In genomic region chr2:169507698-169508097, GRCh38 we compare ENCODE assay signal across 12 cellular contexts. TPM values are rescaled to one million over a fixed set of nuclear protein-coding genes. Genes with fewer than 3 reads are reported as not detected.
DNase-seq lines count a peak whose midpoint lies in the region; ATAC-seq and TF ChIP-seq lines count a peak whose summit lies in the region.
"Had no signal": no experiment of that assay in that cellular context is flagged by ENCODE, and none has a peak within 500 bp of the region (broad histone marks: within the 10 kb centered on the region; RNA-seq: fewer than 3 reads in every experiment).

No MANE protein-coding gene starts in this region.

- DNase-seq in activated CD8-positive, alpha-beta T cell treated with anti-CD3 and anti-CD28 coated beads for 36 hours: no peak
- no peak for DNase-seq in activated CD8-positive, alpha-beta T cell treated with anti-CD3 and anti-CD28 coated beads, Interleukin-2, amount 10 ng/mL, durations not matched to agents 7 days and 5 days
- DNase-seq in NCI-H774 (lab: John Stamatoyannopoulos, UW): peak; percentile 78
- peak; percentile 61 to 85 for DNase-seq in fibroblast of lung (ENCODE audit: low read depth in 2 of 2)
- no peak for DNase-seq in type B pancreatic cell (ENCODE audit: extremely low spot score, unreplicated experiment)
- no peak for DNase-seq in activated T-cell treated with anti-CD3 and anti-CD28 coated beads for 4 hours
- no peak for DNase-seq in MG63
- DNase-seq: activated naive CD4-positive, alpha-beta T cell treated with anti-CD3 and anti-CD28 coated beads, Interleukin-2, amount 10 ng/mL, durations not matched to agents 7 days and 5 days; CD8-positive, alpha-beta T cell; spleen; transverse colon had no signal

- H3K4me1 ChIP-seq in fibroblast of lung (ENCODE audit: control insufficient read depth, extremely low read depth, insufficient read depth, low read length): peaks cover 6% of the 10 kb centered on the region
- H3K4me1 ChIP-seq: spleen had no signal

- H3K9me3 Mint-ChIP-seq in activated CD8-positive, alpha-beta T cell treated with anti-CD3 and anti-CD28 coated beads for 36 hours: no peaks in the 10 kb centered on the region
- H3K9me3 Mint-ChIP-seq in activated CD8-positive, alpha-beta T cell treated with anti-CD3 and anti-CD28 coated beads, Interleukin-2, amount 10 ng/mL, durations not matched to agents 7 days and 5 days (ENCODE audit: insufficient read depth): no peaks in the 10 kb centered on the region
- peaks cover 4% of the 10 kb centered on the region for H3K9me3 Mint-ChIP-seq in type B pancreatic cell
- H3K9me3 Mint-ChIP-seq: activated naive CD4-positive, alpha-beta T cell treated with anti-CD3 and anti-CD28 coated beads, Interleukin-2, amount 10 ng/mL, durations not matched to agents 7 days and 5 days; CD8-positive, alpha-beta T cell had no signal

- no peak overlapping the region for H3K4me3 Mint-ChIP-seq in activated CD8-positive, alpha-beta T cell treated with anti-CD3 and anti-CD28 coated beads for 36 hours
- H3K4me3 Mint-ChIP-seq in activated CD8-positive, alpha-beta T cell treated with anti-CD3 and anti-CD28 coated beads, Interleukin-2, amount 10 ng/mL, durations not matched to agents 7 days and 5 days: no peak overlapping the region
- H3K4me3 Mint-ChIP-seq in type B pancreatic cell: no peak overlapping the region
- H3K4me3 Mint-ChIP-seq: activated naive CD4-positive, alpha-beta T cell treated with anti-CD3 and anti-CD28 coated beads, Interleukin-2, amount 10 ng/mL, durations not matched to agents 7 days and 5 days; CD8-positive, alpha-beta T cell had no signal

- H2AFZ ChIP-seq in fibroblast of lung (ENCODE audit: low read length): no peak overlapping the region

- H3K4me3 ChIP-seq in fibroblast of lung (replicated peaks in 1 of 4; ENCODE audit: control extremely low read depth in 1 of 4, insufficient read depth in 1 of 4, low read depth in 3 of 4, low read length in 4 of 4) (no peak overlapping the region), MG63 (no peak overlapping the region)
- H3K4me3 ChIP-seq: spleen, transverse colon had no signal

- ATAC-seq in activated CD8-positive, alpha-beta T cell treated with anti-CD3 and anti-CD28 coated beads for 36 hours: peak; percentile 56
- no peak for ATAC-seq in activated CD8-positive, alpha-beta T cell treated with anti-CD3 and anti-CD28 coated beads, Interleukin-2, amount 10 ng/mL, durations not matched to agents 7 days and 5 days
- no peak for ATAC-seq in HG02973 (IDR thresholded peaks at IDR 0.05; ENCODE audit: unreplicated experiment)
- ATAC-seq: CD8-positive, alpha-beta T cell had no signal

- no peak overlapping the region for H3K27ac ChIP-seq in fibroblast of lung (ENCODE audit: insufficient read depth, low read length)
- H3K27ac ChIP-seq: spleen, transverse colon had no signal

- H3K27me3 Mint-ChIP-seq in activated CD8-positive, alpha-beta T cell treated with anti-CD3 and anti-CD28 coated beads for 36 hours: no peaks in the 10 kb centered on the region
- H3K27me3 Mint-ChIP-seq in activated CD8-positive, alpha-beta T cell treated with anti-CD3 and anti-CD28 coated beads, Interleukin-2, amount 10 ng/mL, durations not matched to agents 7 days and 5 days (ENCODE audit: low read depth): peaks cover 2% of the 10 kb centered on the region
- no peaks in the 10 kb centered on the region for H3K27me3 Mint-ChIP-seq in type B pancreatic cell
- H3K27me3 Mint-ChIP-seq: activated naive CD4-positive, alpha-beta T cell treated with anti-CD3 and anti-CD28 coated beads, Interleukin-2, amount 10 ng/mL, durations not matched to agents 7 days and 5 days had no signal

- no peaks in the 10 kb centered on the region for H3K27me3 ChIP-seq in fibroblast of lung (ENCODE audit: control insufficient read depth, insufficient read depth, low read length)
- no peaks in the 10 kb centered on the region for H3K27me3 ChIP-seq in MG63
- H3K27me3 ChIP-seq: spleen, transverse colon had no signal

- intact Hi-C loops in activated CD8-positive, alpha-beta T cell treated with anti-CD3 and anti-CD28 coated beads for 36 hours (cut with micrococcal nuclease): no loop called here

- H3K79me2 ChIP-seq in fibroblast of lung (ENCODE audit: control insufficient read depth, insufficient read depth, low read length): no peaks in the 10 kb centered on the region

- peaks cover 8% of the 10 kb centered on the region for H3K4me1 Mint-ChIP-seq in activated CD8-positive, alpha-beta T cell treated with anti-CD3 and anti-CD28 coated beads for 36 hours (ENCODE audit: low read depth)
- H3K4me1 Mint-ChIP-seq in activated CD8-positive, alpha-beta T cell treated with anti-CD3 and anti-CD28 coated beads, Interleukin-2, amount 10 ng/mL, durations not matched to agents 7 days and 5 days (ENCODE audit: low read depth): no peaks in the 10 kb centered on the region
- H3K4me1 Mint-ChIP-seq in type B pancreatic cell (ENCODE audit: unreplicated experiment): peaks cover 13% of the 10 kb centered on the region
- H3K4me1 Mint-ChIP-seq: activated naive CD4-positive, alpha-beta T cell treated with anti-CD3 and anti-CD28 coated beads, Interleukin-2, amount 10 ng/mL, durations not matched to agents 7 days and 5 days had no signal

- peaks cover 7% of the 10 kb centered on the region for H3K36me3 Mint-ChIP-seq in activated CD8-positive, alpha-beta T cell treated with anti-CD3 and anti-CD28 coated beads for 36 hours (ENCODE audit: low read depth)
- no peaks in the 10 kb centered on the region for H3K36me3 Mint-ChIP-seq in activated CD8-positive, alpha-beta T cell treated with anti-CD3 and anti-CD28 coated beads, Interleukin-2, amount 10 ng/mL, durations not matched to agents 7 days and 5 days (ENCODE audit: low read depth)
- peaks cover 7% of the 10 kb centered on the region for H3K36me3 Mint-ChIP-seq in type B pancreatic cell
- H3K36me3 Mint-ChIP-seq: activated naive CD4-positive, alpha-beta T cell treated with anti-CD3 and anti-CD28 coated beads, Interleukin-2, amount 10 ng/mL, durations not matched to agents 7 days and 5 days had no signal

- no peak overlapping the region for H3K4me2 ChIP-seq in fibroblast of lung (ENCODE audit: extremely low read depth, insufficient read depth, low read length)

- no peak overlapping the region for H3K27ac Mint-ChIP-seq in activated CD8-positive, alpha-beta T cell treated with anti-CD3 and anti-CD28 coated beads for 36 hours
- H3K27ac Mint-ChIP-seq in activated CD8-positive, alpha-beta T cell treated with anti-CD3 and anti-CD28 coated beads, Interleukin-2, amount 10 ng/mL, durations not matched to agents 7 days and 5 days: no peak overlapping the region
- H3K27ac Mint-ChIP-seq in type B pancreatic cell: peak overlapping the region; percentile 69
- H3K27ac Mint-ChIP-seq: activated naive CD4-positive, alpha-beta T cell treated with anti-CD3 and anti-CD28 coated beads, Interleukin-2, amount 10 ng/mL, durations not matched to agents 7 days and 5 days; CD8-positive, alpha-beta T cell had no signal

- no peak overlapping the region for H3K9ac ChIP-seq in fibroblast of lung (ENCODE audit: insufficient read depth, low read length)

- POLR2A ChIA-PET in activated CD8-positive, alpha-beta T cell treated with anti-CD3 and anti-CD28 coated beads for 36 hours (lab: Charles Lee): no interaction called here
- POLR2A ChIA-PET in activated CD8-positive, alpha-beta T cell treated with anti-CD3 and anti-CD28 coated beads, Interleukin-2, amount 10 ng/mL, durations not matched to agents 7 days and 5 days (lab: Charles Lee): no interaction called here

- no peak for TF ChIP-seq CTCF in activated CD8-positive, alpha-beta T cell treated with anti-CD3 and anti-CD28 coated beads for 36 hours (IDR thresholded peaks at IDR 0.05)
- TF ChIP-seq CTCF in fibroblast of lung (conservative IDR thresholded peaks at IDR 0.05 in 1 of 2, IDR thresholded peaks at IDR 0.05 in 1 of 2; ENCODE audit: low read depth in 1 of 2, low read length in 2 of 2) (no peak), type B pancreatic cell (conservative IDR thresholded peaks at IDR 0.05) (no peak)

- no peaks in the 10 kb centered on the region for H3K9me3 ChIP-seq in fibroblast of lung (ENCODE audit: control insufficient read depth, insufficient read depth, low read depth, low read length)
- H3K9me3 ChIP-seq in MG63: no peaks in the 10 kb centered on the region
- H3K9me3 ChIP-seq: spleen, transverse colon had no signal

- CTCF ChIA-PET in activated CD8-positive, alpha-beta T cell treated with anti-CD3 and anti-CD28 coated beads for 36 hours (lab: Charles Lee): interaction anchor here (1.1 to 1.7 kb wide), 2 partner anchors 21 to 23 kb away, joined by 4 to 5 read pairs; no protein-coding TSS in a partner anchor
- CTCF ChIA-PET in activated CD8-positive, alpha-beta T cell treated with anti-CD3 and anti-CD28 coated beads, Interleukin-2, amount 10 ng/mL, durations not matched to agents 7 days and 5 days (lab: Charles Lee): interaction anchor here (1.0 to 1.4 kb wide), 2 partner anchors 13 to 20 kb away, joined by 3 to 4 read pairs; no protein-coding TSS in a partner anchor

- no peaks in the 10 kb centered on the region for H3K36me3 ChIP-seq in fibroblast of lung (ENCODE audit: control insufficient read depth, insufficient read depth, low read length)
- no peaks in the 10 kb centered on the region; the same call in 1 of the 2 replicates for H3K36me3 ChIP-seq in MG63
- H3K36me3 ChIP-seq: transverse colon had no signal

- H4K20me1 ChIP-seq in fibroblast of lung (ENCODE audit: control insufficient read depth, extremely low read depth, insufficient read depth, low read length): no peaks in the 10 kb centered on the region

RNA-seq across cellular contexts. Expression of gene KLHL41, which starts 1.8 kb away (rescaled TPM):
- total RNA-seq in activated CD8-positive, alpha-beta T cell treated with anti-CD3 and anti-CD28 coated beads for 36 hours: under 1 TPM in 1 of 2 experiments, not detected in 1; 0.34 TPM
- not detected for total RNA-seq in activated CD8-positive, alpha-beta T cell treated with anti-CD3 and anti-CD28 coated beads, Interleukin-2, amount 10 ng/mL, durations not matched to agents 7 days and 5 days
- total RNA-seq in fibroblast of lung (3.8 and 4.6 TPM in 2 replicates), type B pancreatic cell (ENCODE audit: low replicate concordance) (0.38 and 4.6 TPM in 2 replicates)
- 0.42 and 1.2 TPM in 2 replicates for polyA plus RNA-seq in fibroblast of lung
- 0.36 and 0.99 TPM in 2 replicates for polyA plus RNA-seq in fibroblast of lung (2012)
- 0.15 and 0.86 TPM in 2 replicates for polyA minus RNA-seq in fibroblast of lung (ENCODE audit: low replicate concordance)
- total RNA-seq in MG63 (2014; rRNA removed; shearing (Covaris generic); ENCODE audit: low replicate concordance): 1.3 TPM in 1 of 2 replicates, not detected in the other
- total RNA-seq: CD8-positive, alpha-beta T cell had no signal

RNA-seq across cellular contexts. Expression of gene BBS5, which starts 28.4 kb away (rescaled TPM):
- 1 to 10 TPM; 2.6 to 3.2 TPM for total RNA-seq in activated CD8-positive, alpha-beta T cell treated with anti-CD3 and anti-CD28 coated beads for 36 hours
- 1 to 10 TPM; 1.9 to 2.2 TPM for total RNA-seq in activated CD8-positive, alpha-beta T cell treated with anti-CD3 and anti-CD28 coated beads, Interleukin-2, amount 10 ng/mL, durations not matched to agents 7 days and 5 days
- 5.6 and 7.1 TPM in 2 replicates for total RNA-seq in fibroblast of lung
- polyA plus RNA-seq in fibroblast of lung: 3.4 and 4.6 TPM in 2 replicates
- polyA plus RNA-seq in fibroblast of lung (2012): 4.6 and 5.0 TPM in 2 replicates
- 0.19 and 0.79 TPM in 2 replicates for polyA minus RNA-seq in fibroblast of lung (ENCODE audit: low replicate concordance)
- total RNA-seq in type B pancreatic cell (ENCODE audit: low replicate concordance): 5.0 and 11.2 TPM in 2 replicates
- 3.9 and 5.2 TPM in 2 replicates for total RNA-seq in MG63 (2014; rRNA removed; shearing (Covaris generic); ENCODE audit: low replicate concordance)

Comparison
In these comparisons a context has a peak if more than half of its experiments do, and no peak if none do; other contexts are left out.
1. DNase-seq: peak in NCI-H774 (single experiment) and fibroblast of lung (2 of 2); none in activated CD8-positive, alpha-beta T cell treated with anti-CD3 and anti-CD28 coated beads for 36 hours (single experiment), activated CD8-positive, alpha-beta T cell treated with anti-CD3 and anti-CD28 coated beads, Interleukin-2, amount 10 ng/mL, durations not matched to agents 7 days and 5 days (single experiment), type B pancreatic cell (single experiment), activated T-cell treated with anti-CD3 and anti-CD28 coated beads for 4 hours (single experiment) and MG63 (single experiment).